Comparison of ENCODE assay signal across 8 cellular contexts in genomic region chr20:34824026-34824860, GRCh38. TPM values are rescaled to one million over a fixed set of nuclear protein-coding genes. Genes with fewer than 3 reads are reported as not detected.
A peak's percentile ranks its signal among the peaks of the same experiment; 100 is the strongest.
DNase-seq lines count a peak whose midpoint lies in the region; ATAC-seq, FAIRE-seq and TF ChIP-seq lines count a peak whose summit lies in the region.

No MANE protein-coding gene starts in this region.

- H3K9ac ChIP-seq in K562 (ENCODE audit: insufficient read depth in 1 of 2, low read depth in 2 of 2, low read length in 2 of 2) (peak overlapping the region; percentile 81 to 98), smooth muscle cell (ENCODE audit: low read depth) (peak overlapping the region; percentile 74)

- TF ChIP-seq CTCF in K562 (IDR thresholded peaks at IDR 0.05 in 2 of 3, conservative IDR thresholded peaks at IDR 0.05 in 1 of 3; ENCODE audit: insufficient read depth in 2 of 3, low read depth in 1 of 3, low read length in 3 of 3) (no peak), smooth muscle cell (IDR thresholded peaks at IDR 0.05; ENCODE audit: borderline replicate concordance, insufficient read depth, poor library complexity, severe bottlenecking) (no peak)

- H3K4me2 ChIP-seq in K562 (ENCODE audit: insufficient read depth, low read length) (peak overlapping the region; percentile 94), smooth muscle cell (peak overlapping the region; percentile 96)

- ATAC-seq in HG02610 (IDR thresholded peaks at IDR 0.05; ENCODE audit: unreplicated experiment) (peak; percentile 50), K562 (peak; percentile 93)

- TF ChIP-seq POLR2A in K562 (conservative IDR thresholded peaks at IDR 0.05): 0 out of 2 replicates have a peak, but pooled peaks have one; percentile 36

- peaks cover 54% of the 10 kb centered on the region for H3K79me2 ChIP-seq in K562 (ENCODE audit: control insufficient read depth, insufficient read depth, low read length)
- H3K79me2 ChIP-seq in smooth muscle cell (ENCODE audit: low read depth): peaks cover 58% of the 10 kb centered on the region

- peak; percentile 92 for FAIRE-seq in K562 (lab: Jason Lieb, UNC)

- H3K36me3 ChIP-seq in K562 (ENCODE audit: control insufficient read depth, insufficient read depth, low read length): 0 out of 3 replicates have a peak, but pooled peaks cover 7% of the 10 kb centered on the region
- no peaks in the 10 kb centered on the region for H3K36me3 ChIP-seq in smooth muscle cell (ENCODE audit: low read depth)

- H3K4me1 ChIP-seq in K562 (replicated peaks in 1 of 2; ENCODE audit: control insufficient read depth in 2 of 2, insufficient read depth in 2 of 2, low read length in 2 of 2) (peaks cover 10 to 20% of the 10 kb centered on the region in 2 experiments; a peak in 4 of 5 replicates), smooth muscle cell (ENCODE audit: low read depth) (peaks cover 8% of the 10 kb centered on the region)

- H4K20me1 ChIP-seq in K562 (replicated peaks; ENCODE audit: control insufficient read depth, insufficient read depth, low read length) (peaks cover 11% of the 10 kb centered on the region; the same call in 1 of the 2 replicates), smooth muscle cell (ENCODE audit: low read depth) (peaks cover 53% of the 10 kb centered on the region)

- TF ChIP-seq EP300 in K562 (IDR thresholded peaks at IDR 0.05; ENCODE audit: low read length): no peak

- TSS peak; percentile 56 for BruUV-seq in K562 (replicated peaks; lab: Mats Ljungman, UMichigan)

- DNase-seq in Daoy (ENCODE audit: low read depth): peak; percentile 51
- DNase-seq in NCI-H1436 treated with DMSO at 0.1 percent for 48 hours (lab: John Stamatoyannopoulos, UW): peak; percentile 2
- peak; percentile 23 for DNase-seq in T1000 (lab: John Stamatoyannopoulos, UW)
- peak; percentile 69 to 91 (median 76) for DNase-seq in K562 (ENCODE audit: extremely low read depth in 1 of 4, low spot score in 3 of 4)
- DNase-seq in smooth muscle cell (lab: John Stamatoyannopoulos, UW; ENCODE audit: unreplicated experiment): no peak
- DNase-seq in amniotic stem cell (lab: John Stamatoyannopoulos, UW): no peak

- H2AFZ ChIP-seq in K562 (ENCODE audit: low read depth, low read length) (peak overlapping the region; percentile 61), smooth muscle cell (ENCODE audit: low read depth) (peak overlapping the region; percentile 71)

- H3K27ac ChIP-seq in K562 (ENCODE audit: extremely low read depth, low read depth, low read length) (peak overlapping the region; percentile 91), smooth muscle cell (ENCODE audit: low read depth) (peak overlapping the region; percentile 47)

- H3K9me1 ChIP-seq in K562 (ENCODE audit: control insufficient read depth, insufficient read depth, low read length): no peaks in the 10 kb centered on the region

- in situ Hi-C loops in K562 (cut with MboI): no loop called here

- POLR2A ChIA-PET in K562 (lab: Yijun Ruan, JAX): interaction anchor here (0.5 to 2.1 kb wide), 12 partner anchors 9 to 522 kb away, joined by 3 to 8 read pairs (median 3); no protein-coding TSS in a partner anchor

- H3K27me3 ChIP-seq in K562 (ENCODE audit: control insufficient read depth in 2 of 2, insufficient read depth in 2 of 2, low read length in 2 of 2) (no peaks in the 10 kb centered on the region), smooth muscle cell (ENCODE audit: low read depth) (no peaks in the 10 kb centered on the region)

- intact Hi-C loops in K562 (cut with micrococcal nuclease): no loop called here

- H3K9me3 ChIP-seq in K562 (replicated peaks; ENCODE audit: control insufficient read depth, insufficient read depth, low read depth, low read length) (no peaks in the 10 kb centered on the region), iPS-18c (ENCODE audit: control insufficient read depth, insufficient read depth, low read length) (peaks cover 3% of the 10 kb centered on the region), smooth muscle cell (replicated peaks; ENCODE audit: low read depth) (no peaks in the 10 kb centered on the region)

- no peak for TF ChIP-seq RAD21 in K562 (CRISPR knock-in tag; conservative IDR thresholded peaks at IDR 0.05 in 1 of 2, IDR thresholded peaks at IDR 0.05 in 1 of 2)

- CTCF ChIA-PET in K562 (lab: Yijun Ruan, JAX; ENCODE audit: low intra/inter-chr PET ratio): interaction anchor here (0.8 kb wide), 1 partner anchor 511 kb away, joined by 5 read pairs; no protein-coding TSS in a partner anchor

- H3K4me3 ChIP-seq in K562: peak overlapping the region; percentile 83
- H3K4me3 ChIP-seq in iPS-18c (ENCODE audit: insufficient read depth, low read depth, low read length): peak overlapping the region; percentile 78
- peak overlapping the region; percentile 98 for H3K4me3 ChIP-seq in smooth muscle cell

- no peaks in the 10 kb centered on the region for H3F3A ChIP-seq in smooth muscle cell (ENCODE audit: low read depth)

- WGBS in K562 (ENCODE audit: insufficient coverage, low coverage, missing lambda C conversion rate): 1% methylated on average over 4 of the region's 4 CpGs
- 7% methylated on average over 4 of the region's 4 CpGs for WGBS in smooth muscle cell (ENCODE audit: low lambda C conversion rate)

TF ChIP-seq in K562, 482 proteins besides CTCF, POLR2A, EP300 and RAD21 (continues in another document):
- TF ChIP-seq HDGF (IDR thresholded peaks at IDR 0.05) (0 out of 2 replicates have a peak, but pooled peaks have one; percentile 84), PML (IDR thresholded peaks at IDR 0.05; ENCODE audit: low read length) (0 out of 2 replicates have a peak, but pooled peaks have one; percentile 20)

RNA-seq across cellular contexts. Expression of gene NCOA6, which starts 1.2 kb away (rescaled TPM):
- 2.2 and 7.8 TPM in 2 replicates for total RNA-seq in Daoy (2014; rRNA removed; shearing (Covaris generic))
- 25.4 and 45.0 TPM in 2 replicates for total RNA-seq in K562 (2011; cell fraction: chromatin; rRNA removed; ENCODE audit: low replicate concordance)
- 13.2 and 16.3 TPM in 2 replicates for total RNA-seq in K562 (2011; cell fraction: nucleolus; rRNA removed)
- total RNA-seq in K562 (2011; cell fraction: nucleoplasm; rRNA removed): 23.8 and 31.5 TPM in 2 replicates
- total RNA-seq in K562 (2014; rRNA removed) (5.2 and 8.1 TPM in 2 replicates), K562 (2014; rRNA removed; fragmentation: Illumina TruSeq; extraction: Trizol) (6.7 and 7.8 TPM in 2 replicates), K562 (2015; rRNA removed; fragmentation: Illumina TruSeq; extraction: Trizol) (6.1 and 8.4 TPM in 2 replicates), K562 (2021) (17.3 and 17.7 TPM in 2 replicates), smooth muscle cell (12.4 and 15.6 TPM in 2 replicates)
- polyA plus RNA-seq in K562 (2011; rRNA removed) (9.9 and 12.7 TPM in 2 replicates), K562 (2014; fragmentation: Illumina TruSeq; extraction: Trizol) (18.6 and 25.0 TPM in 2 replicates), K562 (2014; fragmentation: Nextera tagmentation; extraction: Ambion mirVana) (1 to 10 TPM; 8.2 to 9.5 TPM), K562 (2014; rRNA removed) (12.2 TPM in 2 replicates), smooth muscle cell (19.0 and 26.7 TPM in 2 replicates)
- polyA plus RNA-seq in K562 (2011; cell fraction: cytosol; rRNA removed): 13.6 and 16.0 TPM in 2 replicates
- 10.0 and 12.5 TPM in 2 replicates for polyA plus RNA-seq in K562 (2011; cell fraction: nucleus; rRNA removed)
- polyA plus RNA-seq in K562 (2012): 16.1 and 16.6 TPM in 2 replicates
- 18.4 and 18.5 TPM in 2 replicates for polyA minus RNA-seq in K562 (2011; rRNA and poly(A)+ RNA removed)
- 16.5 and 18.4 TPM in 2 replicates for polyA minus RNA-seq in K562 (2011; cell fraction: cytosol; rRNA and poly(A)+ RNA removed)
- polyA minus RNA-seq in K562 (2011; cell fraction: nucleus; rRNA and poly(A)+ RNA removed): 8.5 and 11.3 TPM in 2 replicates

RNA-seq across cellular contexts. Expression of gene GGT7, which starts 48.4 kb away (rescaled TPM):
- total RNA-seq in Daoy (2014; rRNA removed; shearing (Covaris generic)): 1.5 and 2.1 TPM in 2 replicates
- total RNA-seq in K562 (2011; cell fraction: chromatin; rRNA removed; ENCODE audit: low replicate concordance): 30.9 and 86.1 TPM in 2 replicates
- total RNA-seq in K562 (2011; cell fraction: nucleolus; rRNA removed): 84.9 and 89.9 TPM in 2 replicates
- total RNA-seq in K562 (2011; cell fraction: nucleoplasm; rRNA removed): 45.7 and 51.5 TPM in 2 replicates
- 5.9 and 8.7 TPM in 2 replicates for total RNA-seq in K562 (2014; rRNA removed)
- total RNA-seq in K562 (2014; rRNA removed; fragmentation: Illumina TruSeq; extraction: Trizol): 1.9 and 2.9 TPM in 2 replicates
- total RNA-seq in K562 (2015; rRNA removed; fragmentation: Illumina TruSeq; extraction: Trizol): 3.1 and 3.3 TPM in 2 replicates
- 16.4 and 18.3 TPM in 2 replicates for total RNA-seq in K562 (2021)
- 11.4 and 22.1 TPM in 2 replicates for polyA plus RNA-seq in K562 (2011; rRNA removed)
- 14.2 and 19.5 TPM in 2 replicates for polyA plus RNA-seq in K562 (2011; cell fraction: cytosol; rRNA removed)
- polyA plus RNA-seq in K562 (2011; cell fraction: nucleus; rRNA removed): 77.0 and 120 TPM in 2 replicates
- 13.0 and 26.9 TPM in 2 replicates for polyA plus RNA-seq in K562 (2012)
- polyA plus RNA-seq in K562 (2014; fragmentation: Illumina TruSeq; extraction: Trizol): 8.4 and 9.8 TPM in 2 replicates
- under 1 TPM; 0.04 to 0.07 TPM for polyA plus RNA-seq in K562 (2014; fragmentation: Nextera tagmentation; extraction: Ambion mirVana)
- 17.3 and 21.6 TPM in 2 replicates for polyA plus RNA-seq in K562 (2014; rRNA removed)
- polyA minus RNA-seq in K562 (2011; rRNA and poly(A)+ RNA removed): 3.9 and 5.2 TPM in 2 replicates
- 8.5 and 14.2 TPM in 2 replicates for polyA minus RNA-seq in K562 (2011; cell fraction: cytosol; rRNA and poly(A)+ RNA removed)
- 35.8 and 38.2 TPM in 2 replicates for polyA minus RNA-seq in K562 (2011; cell fraction: nucleus; rRNA and poly(A)+ RNA removed)
- 2.8 and 4.0 TPM in 2 replicates for total RNA-seq in smooth muscle cell
- 15.2 and 19.0 TPM in 2 replicates for polyA plus RNA-seq in smooth muscle cell

RNA-seq across cellular contexts. Expression of gene ACSS2, which starts 52.2 kb away (rescaled TPM):
- 11.7 and 17.3 TPM in 2 replicates for total RNA-seq in Daoy (2014; rRNA removed; shearing (Covaris generic))
- total RNA-seq in K562 (2011; cell fraction: chromatin; rRNA removed; ENCODE audit: low replicate concordance): 516 and 596 TPM in 2 replicates
- 361 and 396 TPM in 2 replicates for total RNA-seq in K562 (2011; cell fraction: nucleolus; rRNA removed)
- 372 and 398 TPM in 2 replicates for total RNA-seq in K562 (2011; cell fraction: nucleoplasm; rRNA removed)
- total RNA-seq in K562 (2014; rRNA removed) (94.3 and 97.9 TPM in 2 replicates), K562 (2014; rRNA removed; fragmentation: Illumina TruSeq; extraction: Trizol) (49.5 and 52.9 TPM in 2 replicates), K562 (2015; rRNA removed; fragmentation: Illumina TruSeq; extraction: Trizol) (43.7 and 48.6 TPM in 2 replicates), K562 (2021) (64.0 and 66.2 TPM in 2 replicates), smooth muscle cell (33.9 and 35.1 TPM in 2 replicates)
- polyA plus RNA-seq in K562 (2011; rRNA removed) (246 and 419 TPM in 2 replicates), K562 (2014; fragmentation: Illumina TruSeq; extraction: Trizol) (64.0 and 77.6 TPM in 2 replicates), K562 (2014; fragmentation: Nextera tagmentation; extraction: Ambion mirVana) (10 to 100 TPM; 21.9 to 26.5 TPM), K562 (2014; rRNA removed) (78.4 and 81.5 TPM in 2 replicates), smooth muscle cell (27.1 and 37.7 TPM in 2 replicates)
- polyA plus RNA-seq in K562 (2011; cell fraction: cytosol; rRNA removed): 192 and 432 TPM in 2 replicates
- polyA plus RNA-seq in K562 (2011; cell fraction: nucleus; rRNA removed): 526 and 978 TPM in 2 replicates
- 73.5 and 75.8 TPM in 2 replicates for polyA plus RNA-seq in K562 (2012)
- polyA minus RNA-seq in K562 (2011; rRNA and poly(A)+ RNA removed): 306 and 390 TPM in 2 replicates
- polyA minus RNA-seq in K562 (2011; cell fraction: cytosol; rRNA and poly(A)+ RNA removed): 144 and 252 TPM in 2 replicates
- polyA minus RNA-seq in K562 (2011; cell fraction: nucleus; rRNA and poly(A)+ RNA removed): 250 and 495 TPM in 2 replicates

Comparison
In these comparisons a context has a peak if more than half of its experiments do, and no peak if none do; other contexts are left out.
1. DNase-seq: peak in Daoy (single experiment), NCI-H1436 treated with DMSO at 0.1 percent for 48 hours (single experiment), T1000 (single experiment) and K562 (4 of 4); none in smooth muscle cell (single experiment) and amniotic stem cell (single experiment).
2. Peak in every context shown above with its lines, with median percentiles within 50 percentile points of each other: H3K4me3 ChIP-seq.